ENCODE assay signal across 24 cellular contexts in genomic region chr9:135955981-135956797, GRCh38.
"Had no signal": no experiment of that assay in that cellular context is flagged by ENCODE, and none has a peak within 500 bp of the region (broad histone marks: within the 10 kb centered on the region; RNA-seq: fewer than 3 reads in every experiment).

No MANE protein-coding gene starts in this region.

- H3K9me3 ChIP-seq: adrenal gland, suprapubic skin, transverse colon had no signal

- H3K27me3 Mint-ChIP-seq: effector memory CD8-positive, alpha-beta T cell; progenitor cell of endocrine pancreas; stimulated activated naive CD8-positive, alpha-beta T cell treated with anti-CD3 and anti-CD28 coated beads, Interleukin-15, Interleukin-2, amounts not matched to agents 100 ng/mL and 50 ng/mL, for 24 hours had no signal

- H3K27ac ChIP-seq: adrenal gland, epithelial cell of prostate, foreskin keratinocyte, suprapubic skin, transverse colon, VCaP had no signal

- ATAC-seq: activated naive CD4-positive, alpha-beta T cell treated with anti-CD3 and anti-CD28 coated beads, Interleukin-2, amount 50 U/mL, for 72 hours; effector memory CD8-positive, alpha-beta T cell; foreskin keratinocyte; left lobe of liver; right cardiac atrium had no signal

- H3K27me3 ChIP-seq: adrenal gland, foreskin keratinocyte, suprapubic skin, transverse colon had no signal

- H3K4me3 Mint-ChIP-seq: activated T-helper 1 cell treated with anti-CD3 and anti-CD28 coated beads, Interleukin-12 subunit alpha, Interleukin-12 subunit beta, Interleukin-2, Interleukin-4 antibody, amounts not matched to agents 30 ng/mL and 10 ng/mL and 1 ng/mL, durations not matched to agents 14 hours and 24 hours and 36 hours; effector memory CD8-positive, alpha-beta T cell; stimulated activated naive CD8-positive, alpha-beta T cell treated with anti-CD3 and anti-CD28 coated beads, Interleukin-15, Interleukin-2, amounts not matched to agents 100 ng/mL and 50 ng/mL, for 24 hours had no signal

- H3K27ac Mint-ChIP-seq: activated T-helper 1 cell treated with anti-CD3 and anti-CD28 coated beads, Interleukin-12 subunit alpha, Interleukin-12 subunit beta, Interleukin-2, Interleukin-4 antibody, amounts not matched to agents 30 ng/mL and 10 ng/mL and 1 ng/mL, durations not matched to agents 14 hours and 24 hours and 36 hours; effector memory CD8-positive, alpha-beta T cell; progenitor cell of endocrine pancreas; stimulated activated naive CD8-positive, alpha-beta T cell treated with anti-CD3 and anti-CD28 coated beads, Interleukin-15, Interleukin-2, amounts not matched to agents 100 ng/mL and 50 ng/mL, for 24 hours had no signal

- H3K9me3 Mint-ChIP-seq: activated naive CD4-positive, alpha-beta T cell treated with anti-CD3 and anti-CD28 coated beads, Interleukin-2, amount 50 U/mL, for 72 hours; activated T-helper 1 cell treated with anti-CD3 and anti-CD28 coated beads, Interleukin-12 subunit alpha, Interleukin-12 subunit beta, Interleukin-2, Interleukin-4 antibody, amounts not matched to agents 30 ng/mL and 10 ng/mL and 1 ng/mL, durations not matched to agents 14 hours and 24 hours and 36 hours; effector memory CD8-positive, alpha-beta T cell; stimulated activated naive CD8-positive, alpha-beta T cell treated with anti-CD3 and anti-CD28 coated beads, Interleukin-15, Interleukin-2, amounts not matched to agents 100 ng/mL and 50 ng/mL, for 24 hours had no signal

- DNase-seq: activated CD4-positive, alpha-beta T cell treated with anti-CD3 and anti-CD28 coated beads for 1 hour; activated CD8-positive, alpha-beta memory T cell treated with anti-CD3 and anti-CD28 coated beads for 24 hours; activated gamma-delta T cell treated with Interleukin-2 at 50 U/mL for 16 hours; adrenal gland; effector memory CD8-positive, alpha-beta T cell; foreskin keratinocyte; glutamatergic neuron; hippocampal formation; islet precursor cell; midbrain; right cardiac atrium; small intestine; stimulated activated CD4-positive, alpha-beta T cell treated with anti-CD3 and anti-CD28 coated beads, Interleukin-15, amount 100 ng/mL, for 24 hours; stimulated activated CD4-positive, alpha-beta T cell treated with anti-CD3 and anti-CD28 coated beads, Interleukin-2, amount 100 ng/mL, for 48 hours; T-helper 2 cell; transverse colon had no signal

- H3K4me3 ChIP-seq: adrenal gland, suprapubic skin, transverse colon had no signal
